ENCODE assay signal across 9 cellular contexts in genomic region chr12:107610030-107610859, GRCh38.
A peak's percentile ranks its signal among the peaks of the same experiment; 100 is the strongest.
DNase-seq lines count a peak whose midpoint lies in the region; ATAC-seq and TF ChIP-seq lines count a peak whose summit lies in the region.
"Had no signal": no experiment of that assay in that cellular context is flagged by ENCODE, and none has a peak within 500 bp of the region (broad histone marks: within the 10 kb centered on the region; RNA-seq: fewer than 3 reads in every experiment).

No MANE protein-coding gene starts in this region.

- DNase-seq in D341Med (ENCODE audit: low spot score) (peak; percentile 76), RPMI7951 (ENCODE audit: low read depth) (peak; percentile 18), fibroblast of pulmonary artery (ENCODE audit: low read depth) (peak; percentile 55), retina (peak; percentile 79)

- 0 out of 2 replicates have a peak, but pooled peaks have one; percentile 12 for TF ChIP-seq CTCF in HEK293 (tag by site-specific recombination; IDR thresholded peaks at IDR 0.05)
- peak; percentile 89 for TF ChIP-seq CTCF in fibroblast of pulmonary artery (IDR thresholded peaks at IDR 0.05; ENCODE audit: low read length, missing control alignments)

- no peaks in the 10 kb centered on the region for H3K9me3 ChIP-seq in HEK293 (ENCODE audit: control insufficient read depth, insufficient read depth, low read depth, low read length)

- H3K27ac ChIP-seq in HEK293 (ENCODE audit: extremely low read depth, low read depth, low read length): no peak overlapping the region

- no peaks in the 10 kb centered on the region for H3K36me3 ChIP-seq in HEK293 (ENCODE audit: control insufficient read depth in 2 of 2, insufficient read depth in 1 of 2, low read length in 2 of 2)

- H3K4me1 ChIP-seq in HEK293 (ENCODE audit: control insufficient read depth, insufficient read depth, low read length): no peaks in the 10 kb centered on the region

- H3K4me3 ChIP-seq in HEK293 (ENCODE audit: low read depth, low read length): no peak overlapping the region
- H3K4me3 ChIP-seq in fibroblast of pulmonary artery (replicated peaks; ENCODE audit: low read depth, low read length): no peak overlapping the region

- ATAC-seq in HG03457 (IDR thresholded peaks at IDR 0.05; ENCODE audit: unreplicated experiment): no peak
- ATAC-seq in HG02763 (IDR thresholded peaks at IDR 0.05; ENCODE audit: unreplicated experiment): no peak
- no peak for ATAC-seq in HG02623 (IDR thresholded peaks at IDR 0.05; ENCODE audit: unreplicated experiment)
- ATAC-seq: right cardiac atrium had no signal

- CTCF ChIA-PET in HEK293 (lab: Yijun Ruan, JAX): interaction anchor here (0.6 to 8.9 kb wide), 22 partner anchors 10 to 602 kb away, joined by 3 to 290 read pairs (median 4); no protein-coding TSS in a partner anchor

- POLR2A ChIA-PET in HEK293 (lab: Yijun Ruan, JAX): no interaction called here

TF ChIP-seq in HEK293, 187 proteins besides CTCF, POLR2A, EP300 and RAD21:
- TF ChIP-seq ZNF2 (tag by site-specific recombination; IDR thresholded peaks at IDR 0.05) (peak; percentile 92), ZNF654 (tag by site-specific recombination; IDR thresholded peaks at IDR 0.05; ENCODE audit: low read depth) (peak; percentile 57), ZNF175 (tag by site-specific recombination; IDR thresholded peaks at IDR 0.05) (no peak), ZNF184 (tag by site-specific recombination; IDR thresholded peaks at IDR 0.05) (no peak), ZNF510 (tag by site-specific recombination; IDR thresholded peaks at IDR 0.05; ENCODE audit: insufficient replicate concordance) (no peak), ZBTB44 (tag by site-specific recombination; IDR thresholded peaks at IDR 0.05) (no peak), SP2 (tag by site-specific recombination; IDR thresholded peaks at IDR 0.05) (no peak), ZNF366 (tag by site-specific recombination; conservative IDR thresholded peaks at IDR 0.05) (no peak)

Comparison
In these comparisons a context has a peak if more than half of its experiments do, and no peak if none do; other contexts are left out.
1. DNase-seq: peak in every context shown above with its lines; median percentile 79 in retina; 76 in D341Med; 55 in fibroblast of pulmonary artery; 18 in RPMI7951.